9 cellular contexts compared by ENCODE assay signal in genomic region chrX:100368167-100368566, GRCh38. TPM values are rescaled to one million over a fixed set of nuclear protein-coding genes. Genes with fewer than 3 reads are reported as not detected.
DNase-seq lines count a peak whose midpoint lies in the region; ATAC-seq and TF ChIP-seq lines count a peak whose summit lies in the region.
"Had no signal": no experiment of that assay in that cellular context is flagged by ENCODE, and none has a peak within 500 bp of the region (broad histone marks: within the 10 kb centered on the region; RNA-seq: fewer than 3 reads in every experiment).

No MANE protein-coding gene starts in this region.

- H3K4me1 ChIP-seq in A673 (ENCODE audit: insufficient read depth, low read length, poor library complexity, severe bottlenecking) (no peaks in the 10 kb centered on the region), tibial artery (no peaks in the 10 kb centered on the region), prostate gland (replicated peaks) (no peaks in the 10 kb centered on the region)
- no peaks in the 10 kb centered on the region for H3K4me1 ChIP-seq in naive thymus-derived CD4-positive, alpha-beta T cell (ENCODE audit: control insufficient read depth in 2 of 2, insufficient read depth in 2 of 2, low read length in 2 of 2)

- H3K4me1 Mint-ChIP-seq in naive thymus-derived CD4-positive, alpha-beta T cell, result no peaks in the 10 kb centered on the region

- BruUV-seq in A673 (replicated peaks; lab: Mats Ljungman, UMichigan), result no TSS peak

- H3K36me3 Mint-ChIP-seq in naive thymus-derived CD4-positive, alpha-beta T cell, result no peaks in the 10 kb centered on the region

- POLR2A ChIA-PET in A673 (lab: Charles Lee; ENCODE audit: low non-redundant PET), result interaction anchor here (0.6 kb wide), 1 partner anchor 1239 kb away, joined by 3 read pairs; no protein-coding TSS in a partner anchor
- POLR2A ChIA-PET in naive thymus-derived CD4-positive, alpha-beta T cell (lab: Charles Lee), result no interaction called here

- no peak for TF ChIP-seq POLR2A in prostate gland (IDR thresholded peaks at IDR 0.05)

- H3K9me3 Mint-ChIP-seq in naive thymus-derived CD4-positive, alpha-beta T cell, result no peaks in the 10 kb centered on the region

- CTCF ChIA-PET in A673 (lab: Charles Lee), result interaction anchor here (0.5 to 1.1 kb wide), 2 partner anchors 11 to 45 kb away, joined by 3 to 9 read pairs; no protein-coding TSS in a partner anchor
- CTCF ChIA-PET in naive thymus-derived CD4-positive, alpha-beta T cell (lab: Charles Lee), result no interaction called here

- H3K27ac ChIP-seq in A673 (ENCODE audit: low read depth, low read length, poor library complexity, severe bottlenecking) (no peak overlapping the region), tibial artery (no peak overlapping the region), prostate gland (no peak overlapping the region)
- H3K27ac ChIP-seq in naive thymus-derived CD4-positive, alpha-beta T cell (ENCODE audit: low read depth, low read length), result no peak overlapping the region
- H3K27ac ChIP-seq: neutrophil had no signal

- no peak for ATAC-seq in naive thymus-derived CD4-positive, alpha-beta T cell

- intact Hi-C loops in A673 (cut with micrococcal nuclease; ENCODE audit: unreplicated experiment), result no loop called here
- intact Hi-C loops in naive thymus-derived CD4-positive, alpha-beta T cell (cut with micrococcal nuclease), result no loop called here
- intact Hi-C loops in tibial artery (cut with DNase I; ENCODE audit: low total_unique reads), result no loop called here
- intact Hi-C loops in prostate gland (cut with DNase I), result no loop called here

- no peaks in the 10 kb centered on the region for H3K27me3 Mint-ChIP-seq in naive thymus-derived CD4-positive, alpha-beta T cell

- H3K4me3 ChIP-seq in A673 (ENCODE audit: low read depth, low read length, poor library complexity, severe bottlenecking) (no peak overlapping the region), epithelial cell of esophagus (ENCODE audit: low read length) (no peak overlapping the region), tibial artery (no peak overlapping the region), prostate gland (no peak overlapping the region)
- H3K4me3 ChIP-seq in naive thymus-derived CD4-positive, alpha-beta T cell (ENCODE audit: low read length), result no peak overlapping the region

- no peaks in the 10 kb centered on the region for H3K9me3 ChIP-seq in A673 (ENCODE audit: low read depth, low read length, poor library complexity, severe bottlenecking)
- no peaks in the 10 kb centered on the region for H3K9me3 ChIP-seq in naive thymus-derived CD4-positive, alpha-beta T cell (ENCODE audit: control insufficient read depth in 2 of 3, low read length in 3 of 3)
- no peaks in the 10 kb centered on the region for H3K9me3 ChIP-seq in tibial artery
- H3K9me3 ChIP-seq in prostate gland, result no peaks in the 10 kb centered on the region
- H3K9me3 ChIP-seq: neutrophil had no signal

- DNase-seq in A673 (ENCODE audit: low spot score), result peak; percentile 9
- DNase-seq in NCI-H2081 (lab: John Stamatoyannopoulos, UW), result peak; percentile 13 to 41
- peak; percentile 39 for DNase-seq in epithelial cell of esophagus (ENCODE audit: low read depth)
- no peak for DNase-seq in naive thymus-derived CD4-positive, alpha-beta T cell
- no peak for DNase-seq in tibial artery
- no peak for DNase-seq in SK-N-DZ (ENCODE audit: low spot score)
- no peak for DNase-seq in prostate gland (ENCODE audit: low spot score)

- no peaks in the 10 kb centered on the region for H3K27me3 ChIP-seq in A673 (replicated peaks; ENCODE audit: insufficient read depth, low read depth, low read length, poor library complexity)
- no peaks in the 10 kb centered on the region for H3K27me3 ChIP-seq in naive thymus-derived CD4-positive, alpha-beta T cell (ENCODE audit: control insufficient read depth in 2 of 2, insufficient read depth in 2 of 2, low read length in 2 of 2)
- H3K27me3 ChIP-seq in tibial artery, result no peaks in the 10 kb centered on the region
- H3K27me3 ChIP-seq in prostate gland (replicated peaks; ENCODE audit: insufficient read depth), result no peaks in the 10 kb centered on the region
- H3K27me3 ChIP-seq: neutrophil had no signal

- no peaks in the 10 kb centered on the region for H3K36me3 ChIP-seq in A673 (ENCODE audit: insufficient read depth, low read length, poor library complexity, severe bottlenecking)
- no peaks in the 10 kb centered on the region for H3K36me3 ChIP-seq in naive thymus-derived CD4-positive, alpha-beta T cell (ENCODE audit: control insufficient read depth in 2 of 3, insufficient read depth in 3 of 3, low read length in 3 of 3)
- no peaks in the 10 kb centered on the region for H3K36me3 ChIP-seq in tibial artery
- H3K36me3 ChIP-seq in prostate gland, result no peaks in the 10 kb centered on the region
- H3K36me3 ChIP-seq: neutrophil had no signal

- TF ChIP-seq CTCF in A673 (conservative IDR thresholded peaks at IDR 0.05; ENCODE audit: low read depth, low read length) (peak; percentile 45), GM12873 (IDR thresholded peaks at IDR 0.05; ENCODE audit: insufficient read depth, low read depth, low read length, missing control alignments) (peak; percentile 67), epithelial cell of esophagus (IDR thresholded peaks at IDR 0.05; ENCODE audit: insufficient read depth, low read depth, low read length, missing control alignments) (peak; percentile 73), tibial artery (IDR thresholded peaks at IDR 0.05) (no peak), prostate gland (IDR thresholded peaks at IDR 0.05) (peak in 1 of 4 experiments; percentile 12)

- H3K27ac Mint-ChIP-seq in naive thymus-derived CD4-positive, alpha-beta T cell, result peak overlapping the region in 1 of 9 donors; percentile 15

- H3K4me3 Mint-ChIP-seq in naive thymus-derived CD4-positive, alpha-beta T cell, result no peak overlapping the region

RNA-seq across cellular contexts. Expression of gene PCDH19, which starts 41.9 kb away (rescaled TPM):
- total RNA-seq in A673 (2021), result 0.39 and 0.80 TPM in 2 replicates
- under 1 TPM in 3 of 5 experiments, not detected in 2; 0.05 TPM for total RNA-seq in naive thymus-derived CD4-positive, alpha-beta T cell
- not detected for polyA plus RNA-seq in naive thymus-derived CD4-positive, alpha-beta T cell
- 0.02 TPM in 1 of 2 replicates, not detected in the other for polyA plus RNA-seq in SK-N-DZ (2014; cell fraction: cytosol; rRNA removed)
- not detected in 2 replicates for polyA plus RNA-seq in SK-N-DZ (2014; cell fraction: nucleus; rRNA removed)
- 1 to 10 TPM in 1 of 2 donors, under 1 TPM in 1; 0.91 to 1.6 TPM for total RNA-seq in prostate gland

Comparison
In these comparisons a context has a peak if more than half of its experiments do, and no peak if none do; other contexts are left out.
1. DNase-seq: peak in A673 (single experiment), NCI-H2081 (2 of 2) and epithelial cell of esophagus (single experiment); none in naive thymus-derived CD4-positive, alpha-beta T cell (0 of 9), tibial artery (0 of 2), SK-N-DZ (single experiment) and prostate gland (single experiment).
2. CTCF ChIP-seq: peak in A673 (single experiment), GM12873 (single experiment) and epithelial cell of esophagus (single experiment); none in tibial artery (0 of 2).